In genomic region chr3:31140470-31140869, GRCh38 we compare ENCODE assay signal across 31 cellular contexts.
"Had no signal": no experiment of that assay in that cellular context is flagged by ENCODE, and none has a peak within 500 bp of the region (broad histone marks: within the 10 kb centered on the region; RNA-seq: fewer than 3 reads in every experiment).

No MANE protein-coding gene starts in this region.

- H3K4me3 Mint-ChIP-seq: naive thymus-derived CD4-positive, alpha-beta T cell; natural killer cell; nephron; neural progenitor cell; stimulated activated memory B cell treated with anti-CD40 and anti-IgM and Interleukin-4, amounts not matched to agents 10 μg/mL and 1 μg/mL and 100 μg/mL, for 72 hours; stimulated activated naive CD8-positive, alpha-beta T cell treated with anti-CD3 and anti-CD28 coated beads, Interleukin-15, amount 100 ng/mL, for 72 hours; type B pancreatic cell had no signal

- H3K27me3 Mint-ChIP-seq: naive thymus-derived CD4-positive, alpha-beta T cell; progenitor cell of endocrine pancreas; stimulated activated memory B cell treated with anti-CD40 and anti-IgM and Interleukin-4, amounts not matched to agents 10 μg/mL and 1 μg/mL and 100 μg/mL, for 72 hours; stimulated activated naive CD8-positive, alpha-beta T cell treated with anti-CD3 and anti-CD28 coated beads, Interleukin-15, amount 100 ng/mL, for 72 hours; type B pancreatic cell had no signal

- H3K27ac Mint-ChIP-seq: naive thymus-derived CD4-positive, alpha-beta T cell; natural killer cell; nephron; neural progenitor cell; progenitor cell of endocrine pancreas; stimulated activated memory B cell treated with anti-CD40 and anti-IgM and Interleukin-4, amounts not matched to agents 10 μg/mL and 1 μg/mL and 100 μg/mL, for 72 hours; stimulated activated naive CD8-positive, alpha-beta T cell treated with anti-CD3 and anti-CD28 coated beads, Interleukin-15, amount 100 ng/mL, for 72 hours had no signal

- DNase-seq: naive thymus-derived CD4-positive, alpha-beta T cell; natural killer cell; occipital lobe; ovary; posterior cingulate gyrus; psoas muscle; right cardiac atrium; right lobe of liver; sigmoid colon; spleen; stimulated activated CD4-positive, alpha-beta T cell treated with anti-CD3 and anti-CD28 coated beads, Interleukin-12 subunit alpha, Interleukin-12 subunit beta, amount 100 ng/mL, for 4 hours; stimulated activated CD4-positive, alpha-beta T cell treated with anti-CD3 and anti-CD28 coated beads, Interleukin-1b, Interleukin-23, amount 100 ng/mL, for 48 hours; stimulated activated CD4-positive, alpha-beta T cell treated with anti-CD3 and anti-CD28 coated beads, Interleukin-4, amount 100 ng/mL, for 1 hour; stimulated activated CD4-positive, alpha-beta T cell treated with anti-CD3 and anti-CD28 coated beads, Interleukin-4, amount 100 ng/mL, for 4 hours; stimulated activated CD8-positive, alpha-beta memory T cell treated with anti-CD3 and anti-CD28 coated beads, Interleukin-4, amount 100 ng/mL, for 48 hours; stimulated activated naive CD4-positive, alpha-beta T cell; stimulated activated naive CD8-positive, alpha-beta T cell treated with anti-CD3 and anti-CD28 coated beads, Interleukin-15, amount 100 ng/mL, for 72 hours; stimulated activated naive CD8-positive, alpha-beta T cell treated with anti-CD3 and anti-CD28 coated beads, Interleukin-15, Interleukin-2, amounts not matched to agents 100 U/mL and 50 U/mL, for 24 hours; thyroid gland; transverse colon; upper lobe of right lung; uterus had no signal

- H3K36me3 ChIP-seq: neural progenitor cell, ovary, right lobe of liver, sigmoid colon, spleen, thoracic aorta, thyroid gland, transverse colon, upper lobe of right lung, uterus had no signal

- H3K4me3 ChIP-seq: neural progenitor cell, ovary, psoas muscle, right lobe of liver, sigmoid colon, skin epidermis, smooth muscle cell, spleen, thoracic aorta, thyroid gland, transverse colon, upper lobe of right lung, uterus had no signal

- H3K4me1 Mint-ChIP-seq: natural killer cell; nephron; stimulated activated memory B cell treated with anti-CD40 and anti-IgM and Interleukin-4, amounts not matched to agents 10 μg/mL and 1 μg/mL and 100 μg/mL, for 72 hours; stimulated activated naive CD8-positive, alpha-beta T cell treated with anti-CD3 and anti-CD28 coated beads, Interleukin-15, amount 100 ng/mL, for 72 hours had no signal

- H2AFZ ChIP-seq: neural progenitor cell, parathyroid adenoma had no signal

- H3K9me3 Mint-ChIP-seq: natural killer cell; nephron; neural progenitor cell; stimulated activated memory B cell treated with anti-CD40 and anti-IgM and Interleukin-4, amounts not matched to agents 10 μg/mL and 1 μg/mL and 100 μg/mL, for 72 hours had no signal

- H3K36me3 Mint-ChIP-seq: naive thymus-derived CD4-positive, alpha-beta T cell; natural killer cell; neural progenitor cell; stimulated activated memory B cell treated with anti-CD40 and anti-IgM and Interleukin-4, amounts not matched to agents 10 μg/mL and 1 μg/mL and 100 μg/mL, for 72 hours; type B pancreatic cell had no signal

- ATAC-seq: naive thymus-derived CD4-positive, alpha-beta T cell; natural killer cell; psoas muscle; right cardiac atrium; right lobe of liver; stimulated activated memory B cell treated with anti-CD40 and anti-IgM and Interleukin-4, amounts not matched to agents 10 μg/mL and 1 μg/mL and 100 μg/mL, for 72 hours; stimulated activated naive CD8-positive, alpha-beta T cell treated with anti-CD3 and anti-CD28 coated beads, Interleukin-15, amount 100 ng/mL, for 72 hours; stimulated activated naive CD8-positive, alpha-beta T cell treated with anti-CD3 and anti-CD28 coated beads, Interleukin-15, Interleukin-2, amounts not matched to agents 100 U/mL and 50 U/mL, for 24 hours; upper lobe of right lung had no signal

- H3K4me1 ChIP-seq: neural progenitor cell, psoas muscle, right lobe of liver, sigmoid colon, spleen, thyroid gland, transverse colon, upper lobe of right lung, uterus had no signal

- H3K4me2 ChIP-seq: neural progenitor cell, smooth muscle cell had no signal

- H3K9ac ChIP-seq: neural progenitor cell, parathyroid adenoma had no signal

- H3K27ac ChIP-seq: neural progenitor cell, ovary, parathyroid adenoma, psoas muscle, right lobe of liver, sigmoid colon, skin epidermis, spleen, thoracic aorta, thyroid gland, transverse colon, upper lobe of right lung, uterus had no signal

- H3K9me3 ChIP-seq: ovary, psoas muscle, right lobe of liver, sigmoid colon, spleen, thoracic aorta, thyroid gland, transverse colon, upper lobe of right lung, uterus had no signal

- H3K27me3 ChIP-seq: neural progenitor cell, ovary, right lobe of liver, sigmoid colon, spleen, thyroid gland, transverse colon, upper lobe of right lung, uterus had no signal
